ENCODE assay signal across 23 cellular contexts in genomic region chr2:165582409-165582808, GRCh38.
DNase-seq lines count a peak whose midpoint lies in the region; ATAC-seq, FAIRE-seq and TF ChIP-seq lines count a peak whose summit lies in the region.
"Had no signal": no experiment of that assay in that cellular context is flagged by ENCODE, and none has a peak within 500 bp of the region (broad histone marks: within the 10 kb centered on the region; RNA-seq: fewer than 3 reads in every experiment).

No MANE protein-coding gene starts in this region.

- 48 to 69% methylated on average over 3 of the region's 3 CpGs for WGBS in lung, 2 donors
- 4 to 6% methylated on average over 3 of the region's 3 CpGs for WGBS in aorta, 2 donors

- H3K9me3 Mint-ChIP-seq in naive thymus-derived CD4-positive, alpha-beta T cell = no peaks in the 10 kb centered on the region
- H3K9me3 Mint-ChIP-seq: activated naive CD8-positive, alpha-beta T cell treated with anti-CD3 and anti-CD28 coated beads for 36 hours; activated T-helper 1 cell treated with anti-CD3 and anti-CD28 coated beads, Interleukin-12 subunit alpha, Interleukin-12 subunit beta, Interleukin-2, Interleukin-4 antibody, amounts not matched to agents 30 ng/mL and 10 ng/mL and 1 ng/mL, durations not matched to agents 14 hours and 24 hours and 36 hours; stimulated activated naive CD8-positive, alpha-beta T cell treated with anti-CD3 and anti-CD28 coated beads, Interleukin-15, Interleukin-2, amounts not matched to agents 100 ng/mL and 50 ng/mL, for 24 hours had no signal

- no peak overlapping the region for H3K4me3 Mint-ChIP-seq in naive thymus-derived CD4-positive, alpha-beta T cell
- H3K4me3 Mint-ChIP-seq: activated naive CD8-positive, alpha-beta T cell treated with anti-CD3 and anti-CD28 coated beads for 36 hours; activated T-helper 1 cell treated with anti-CD3 and anti-CD28 coated beads, Interleukin-12 subunit alpha, Interleukin-12 subunit beta, Interleukin-2, Interleukin-4 antibody, amounts not matched to agents 30 ng/mL and 10 ng/mL and 1 ng/mL, durations not matched to agents 14 hours and 24 hours and 36 hours; stimulated activated naive CD8-positive, alpha-beta T cell treated with anti-CD3 and anti-CD28 coated beads, Interleukin-15, Interleukin-2, amounts not matched to agents 100 ng/mL and 50 ng/mL, for 24 hours had no signal

- FAIRE-seq in HTR-8/SVneo (lab: Jason Lieb, UNC) = no peak
- FAIRE-seq: A549, D721Med had no signal

- peaks cover 0 to 9% of the 10 kb centered on the region in 2 donors for H3K4me1 ChIP-seq in lung (ENCODE audit: control insufficient read depth in 2 of 2, insufficient read depth in 2 of 2, low read length in 2 of 2)
- peaks cover 0 to 5% of the 10 kb centered on the region in 2 donors for H3K4me1 ChIP-seq in aorta (ENCODE audit: control insufficient read depth in 1 of 2, insufficient read depth in 2 of 2, low read length in 2 of 2)
- H3K4me1 ChIP-seq in naive thymus-derived CD4-positive, alpha-beta T cell (ENCODE audit: control insufficient read depth in 2 of 2, insufficient read depth in 2 of 2, low read length in 2 of 2) = no peaks in the 10 kb centered on the region
- H3K4me1 ChIP-seq: A549 had no signal

- intact Hi-C loops in Right ventricle myocardium inferior (cut with DNase I) (no loop called here), left ventricle myocardium superior (cut with micrococcal nuclease) (no loop called here), aorta (cut with DNase I) (loop anchor here in 1 of 2 donors (5.0 kb wide), 1 partner anchor 100 kb away; no protein-coding TSS in a partner anchor)
- intact Hi-C loops in naive thymus-derived CD4-positive, alpha-beta T cell (cut with micrococcal nuclease) = loop anchor here in 1 of 2 donors (5.0 kb wide), 1 partner anchor 70 kb away; no protein-coding TSS in a partner anchor

- no peaks in the 10 kb centered on the region for H3K36me3 Mint-ChIP-seq in naive thymus-derived CD4-positive, alpha-beta T cell
- H3K36me3 Mint-ChIP-seq: activated naive CD8-positive, alpha-beta T cell treated with anti-CD3 and anti-CD28 coated beads for 36 hours had no signal

- POLR2A ChIA-PET in naive thymus-derived CD4-positive, alpha-beta T cell (lab: Charles Lee) = no interaction called here

- CTCF ChIA-PET in naive thymus-derived CD4-positive, alpha-beta T cell (lab: Charles Lee) = no interaction called here

- H3K4me1 Mint-ChIP-seq in naive thymus-derived CD4-positive, alpha-beta T cell = no peaks in the 10 kb centered on the region
- H3K4me1 Mint-ChIP-seq: activated naive CD8-positive, alpha-beta T cell treated with anti-CD3 and anti-CD28 coated beads for 36 hours had no signal

- H3K27me3 ChIP-seq in lung (ENCODE audit: control insufficient read depth, insufficient read depth) (no peaks in the 10 kb centered on the region), aorta (ENCODE audit: control insufficient read depth in 1 of 2, insufficient read depth in 2 of 2, low read length in 1 of 2) (no peaks in the 10 kb centered on the region)
- H3K27me3 ChIP-seq in naive thymus-derived CD4-positive, alpha-beta T cell (ENCODE audit: control insufficient read depth in 2 of 2, insufficient read depth in 2 of 2, low read length in 2 of 2) = no peaks in the 10 kb centered on the region
- H3K27me3 ChIP-seq: sigmoid colon, upper lobe of left lung had no signal

- ATAC-seq in Right ventricle myocardium inferior (peak; percentile 31), left ventricle myocardium superior (no peak), lung (ENCODE audit: insufficient read depth, low FRiP score) (peak; percentile 41), aorta (ENCODE audit: low FRiP score) (peak; percentile 46)
- no peak for ATAC-seq in naive thymus-derived CD4-positive, alpha-beta T cell
- ATAC-seq: A549 had no signal

- no peaks in the 10 kb centered on the region for H3K9me3 ChIP-seq in lung (ENCODE audit: control insufficient read depth in 2 of 2, insufficient read depth in 1 of 2, low read length in 1 of 2)
- H3K9me3 ChIP-seq in aorta (ENCODE audit: control insufficient read depth, low read length) = no peaks in the 10 kb centered on the region
- H3K9me3 ChIP-seq in naive thymus-derived CD4-positive, alpha-beta T cell (ENCODE audit: control insufficient read depth in 2 of 3, low read length in 3 of 3) = no peaks in the 10 kb centered on the region
- H3K9me3 ChIP-seq: A549, sigmoid colon, upper lobe of left lung had no signal

- DNase-seq in Right ventricle myocardium inferior (ENCODE audit: missing footprints) = no peak
- DNase-seq in left ventricle myocardium superior = no peak
- DNase-seq in cardiac fibroblast (ENCODE audit: low read depth in 2 of 2) = peak; percentile 33 to 56
- no peak for DNase-seq in lung (ENCODE audit: low spot score)
- peak in 1 of 2 donors; percentile 53 for DNase-seq in aorta
- DNase-seq in LoVo (ENCODE audit: low spot score) = no peak
- no peak for DNase-seq in naive thymus-derived CD4-positive, alpha-beta T cell
- no peak for DNase-seq in HTR-8/SVneo (ENCODE audit: insufficient read length, low spot score)
- DNase-seq: activated naive CD8-positive, alpha-beta T cell treated with anti-CD3 and anti-CD28 coated beads for 36 hours; glutamatergic neuron; HCEC 1CT; NCI-H1436 treated with DMSO at 0.1 percent for 48 hours; NCI-H2227 treated with DMSO at 0.1 percent for 48 hours; NK-92 treated with Interleukin-12 subunit alpha and Interleukin-12 subunit beta, amount 100 ng/mL, for 24 hours; sigmoid colon; stimulated activated CD4-positive, alpha-beta T cell treated with anti-CD3 and anti-CD28 coated beads, Interleukin-2, amount 100 ng/mL, for 24 hours had no signal

- TF ChIP-seq CTCF in cardiac fibroblast (IDR thresholded peaks at IDR 0.05; ENCODE audit: low read depth, low read length) = no peak
- TF ChIP-seq CTCF in lung (IDR thresholded peaks at IDR 0.05; ENCODE audit: control extremely low read depth, extremely low read depth) = no peak

- H3K4me3 ChIP-seq in cardiac fibroblast (replicated peaks in 1 of 2; ENCODE audit: low read depth in 2 of 2, low read length in 2 of 2) (no peak overlapping the region), lung (no peak overlapping the region), aorta (ENCODE audit: low read length in 2 of 2) (no peak overlapping the region)
- H3K4me3 ChIP-seq in naive thymus-derived CD4-positive, alpha-beta T cell (ENCODE audit: low read length) = no peak overlapping the region
- H3K4me3 ChIP-seq: A549, sigmoid colon, upper lobe of left lung had no signal

- peaks cover 0 to 18% (median 7%) of the 10 kb centered on the region in 5 donors for H3K27me3 Mint-ChIP-seq in naive thymus-derived CD4-positive, alpha-beta T cell
- H3K27me3 Mint-ChIP-seq: activated naive CD8-positive, alpha-beta T cell treated with anti-CD3 and anti-CD28 coated beads for 36 hours; stimulated activated naive CD8-positive, alpha-beta T cell treated with anti-CD3 and anti-CD28 coated beads, Interleukin-15, Interleukin-2, amounts not matched to agents 100 ng/mL and 50 ng/mL, for 24 hours had no signal

- no peak overlapping the region for H3K27ac ChIP-seq in lung (ENCODE audit: low read depth in 1 of 2, low read length in 1 of 2)
- no peak overlapping the region for H3K27ac ChIP-seq in aorta (ENCODE audit: low read depth in 1 of 2, low read length in 2 of 2)
- H3K27ac ChIP-seq in naive thymus-derived CD4-positive, alpha-beta T cell (ENCODE audit: low read depth, low read length) = no peak overlapping the region
- H3K27ac ChIP-seq: A549, C4-2B, epithelial cell of prostate, sigmoid colon, upper lobe of left lung had no signal

- H3K27ac Mint-ChIP-seq in naive thymus-derived CD4-positive, alpha-beta T cell = no peak overlapping the region
- H3K27ac Mint-ChIP-seq: activated naive CD8-positive, alpha-beta T cell treated with anti-CD3 and anti-CD28 coated beads for 36 hours; activated T-helper 1 cell treated with anti-CD3 and anti-CD28 coated beads, Interleukin-12 subunit alpha, Interleukin-12 subunit beta, Interleukin-2, Interleukin-4 antibody, amounts not matched to agents 30 ng/mL and 10 ng/mL and 1 ng/mL, durations not matched to agents 14 hours and 24 hours and 36 hours; stimulated activated naive CD8-positive, alpha-beta T cell treated with anti-CD3 and anti-CD28 coated beads, Interleukin-15, Interleukin-2, amounts not matched to agents 100 ng/mL and 50 ng/mL, for 24 hours had no signal

- H3K36me3 ChIP-seq in lung (ENCODE audit: control insufficient read depth in 2 of 2, insufficient read depth in 2 of 2, low read length in 2 of 2) (no peaks in the 10 kb centered on the region), aorta (ENCODE audit: control insufficient read depth in 1 of 2, insufficient read depth in 2 of 2, low read length in 1 of 2) (no peaks in the 10 kb centered on the region)
- no peaks in the 10 kb centered on the region for H3K36me3 ChIP-seq in naive thymus-derived CD4-positive, alpha-beta T cell (ENCODE audit: control insufficient read depth in 2 of 3, insufficient read depth in 3 of 3, low read length in 3 of 3)
- H3K36me3 ChIP-seq: sigmoid colon, upper lobe of left lung had no signal

Comparison
In these comparisons a context has a peak if more than half of its experiments do, and no peak if none do; other contexts are left out.
1. ATAC-seq: peak in Right ventricle myocardium inferior (single experiment), lung (single experiment) and aorta (single experiment); none in left ventricle myocardium superior (single experiment) and naive thymus-derived CD4-positive, alpha-beta T cell (single experiment).
2. DNase-seq: peak in cardiac fibroblast (2 of 2); none in Right ventricle myocardium inferior (single experiment), left ventricle myocardium superior (single experiment), lung (single experiment), LoVo (single experiment), naive thymus-derived CD4-positive, alpha-beta T cell (0 of 9) and HTR-8/SVneo (single experiment).